20 cellular contexts compared by ENCODE assay signal in genomic region chr20:18372296-18372695, GRCh38.
DNase-seq lines count a peak whose midpoint lies in the region; ATAC-seq and TF ChIP-seq lines count a peak whose summit lies in the region.
"Had no signal": no experiment of that assay in that cellular context is flagged by ENCODE, and none has a peak within 500 bp of the region (broad histone marks: within the 10 kb centered on the region; RNA-seq: fewer than 3 reads in every experiment).

No MANE protein-coding gene starts in this region.

- H3K36me3 Mint-ChIP-seq in neural crest cell (ENCODE audit: low read depth), result no peaks in the 10 kb centered on the region
- H3K36me3 Mint-ChIP-seq: CD4-positive, CD25-positive, alpha-beta regulatory T cell; CD8-positive, alpha-beta T cell had no signal

- no peak for TF ChIP-seq CTCF in neural crest cell (conservative IDR thresholded peaks at IDR 0.05)

- H3K27ac ChIP-seq in subcutaneous abdominal adipose tissue (ENCODE audit: low read depth, low read length), result peak overlapping the region; percentile 74
- H3K27ac ChIP-seq: 22Rv1, BLaER1, C4-2B, GM23248 had no signal

- H3K27me3 ChIP-seq in adipocyte (replicated peaks; ENCODE audit: control insufficient read depth, insufficient read depth, low read length) (no peaks in the 10 kb centered on the region), subcutaneous abdominal adipose tissue (ENCODE audit: control insufficient read depth in 5 of 5, insufficient read depth in 4 of 5, low read length in 5 of 5) (no peaks in the 10 kb centered on the region)
- H3K27me3 ChIP-seq: BLaER1 had no signal

- H3K4me1 ChIP-seq in adipocyte (ENCODE audit: control insufficient read depth, insufficient read depth, low read length) (peaks cover 8% of the 10 kb centered on the region), subcutaneous abdominal adipose tissue (ENCODE audit: control insufficient read depth in 5 of 5, insufficient read depth in 5 of 5, low read length in 5 of 5) (peaks cover 0 to 20% (median 3%) of the 10 kb centered on the region in 5 donors)
- H3K4me1 ChIP-seq: BLaER1 had no signal

- DNase-seq in COLO829 (ENCODE audit: low spot score), result peak; percentile 86
- DNase-seq in adipocyte (ENCODE audit: low read depth), result no peak
- DNase-seq in neural crest cell (ENCODE audit: low read depth, low spot score), result no peak
- no peak for DNase-seq in activated CD4-positive, CD25-positive, alpha-beta regulatory T cell (lab: John Stamatoyannopoulos, UW)
- DNase-seq in NCI-H774 (lab: John Stamatoyannopoulos, UW), result no peak
- DNase-seq in activated naive CD4-positive, alpha-beta T cell treated with Interleukin-2 at 50 U/mL for 16 hours, result no peak
- DNase-seq: CD4-positive, CD25-positive, alpha-beta regulatory T cell; CD8-positive, alpha-beta T cell; DMS 273 treated with DMSO at 0.1 percent for 48 hours; DMS79 treated with DMSO at 0.1 percent for 48 hours; GF-D8; GM23248; H9 had no signal

- no peaks in the 10 kb centered on the region for H3K9me3 ChIP-seq in adipocyte (ENCODE audit: control insufficient read depth, low read length)
- no peaks in the 10 kb centered on the region for H3K9me3 ChIP-seq in subcutaneous abdominal adipose tissue (ENCODE audit: control insufficient read depth in 5 of 5, low read length in 5 of 5)

- no peak overlapping the region for H3K4me3 Mint-ChIP-seq in neural crest cell
- H3K4me3 Mint-ChIP-seq: B cell; CD4-positive, CD25-positive, alpha-beta regulatory T cell; CD8-positive, alpha-beta T cell; H9 had no signal

- H3K4me3 ChIP-seq in adipocyte (ENCODE audit: low read length), result no peak overlapping the region
- H3K4me3 ChIP-seq in subcutaneous abdominal adipose tissue (ENCODE audit: low read depth in 1 of 5, low read length in 5 of 5), result no peak overlapping the region
- H3K4me3 ChIP-seq: BLaER1, GM23248 had no signal

- peaks cover 13% of the 10 kb centered on the region for H3K4me1 Mint-ChIP-seq in neural crest cell
- H3K4me1 Mint-ChIP-seq: B cell; CD4-positive, CD25-positive, alpha-beta regulatory T cell; H9 had no signal

- no peaks in the 10 kb centered on the region for H3K36me3 ChIP-seq in adipocyte (ENCODE audit: control insufficient read depth, insufficient read depth, low read length, severe bottlenecking)
- H3K36me3 ChIP-seq in subcutaneous abdominal adipose tissue (ENCODE audit: control insufficient read depth in 5 of 5, insufficient read depth in 5 of 5, low read length in 5 of 5), result no peaks in the 10 kb centered on the region
- H3K36me3 ChIP-seq: BLaER1 had no signal

- peak overlapping the region; percentile 8 for H3K27ac Mint-ChIP-seq in neural crest cell (ENCODE audit: unreplicated experiment)
- H3K27ac Mint-ChIP-seq: B cell; CD4-positive, CD25-positive, alpha-beta regulatory T cell; CD8-positive, alpha-beta T cell; H9 had no signal

- ATAC-seq in HG03097 (IDR thresholded peaks at IDR 0.05; ENCODE audit: low FRiP score, unreplicated experiment), result no peak
- ATAC-seq: CD8-positive, alpha-beta T cell; HCT116 had no signal

- peaks cover 2% of the 10 kb centered on the region for H3K9me3 Mint-ChIP-seq in neural crest cell
- H3K9me3 Mint-ChIP-seq: CD4-positive, CD25-positive, alpha-beta regulatory T cell; CD8-positive, alpha-beta T cell had no signal

- H3K27me3 Mint-ChIP-seq in neural crest cell (ENCODE audit: low read depth), result no peaks in the 10 kb centered on the region

- H3K9ac ChIP-seq in adipocyte (ENCODE audit: low read length) (peak overlapping the region; percentile 55), subcutaneous abdominal adipose tissue (ENCODE audit: low read length in 5 of 5) (no peak overlapping the region)
- H3K9ac ChIP-seq: BLaER1, GM23248 had no signal
